In the genomic region with DNA sequence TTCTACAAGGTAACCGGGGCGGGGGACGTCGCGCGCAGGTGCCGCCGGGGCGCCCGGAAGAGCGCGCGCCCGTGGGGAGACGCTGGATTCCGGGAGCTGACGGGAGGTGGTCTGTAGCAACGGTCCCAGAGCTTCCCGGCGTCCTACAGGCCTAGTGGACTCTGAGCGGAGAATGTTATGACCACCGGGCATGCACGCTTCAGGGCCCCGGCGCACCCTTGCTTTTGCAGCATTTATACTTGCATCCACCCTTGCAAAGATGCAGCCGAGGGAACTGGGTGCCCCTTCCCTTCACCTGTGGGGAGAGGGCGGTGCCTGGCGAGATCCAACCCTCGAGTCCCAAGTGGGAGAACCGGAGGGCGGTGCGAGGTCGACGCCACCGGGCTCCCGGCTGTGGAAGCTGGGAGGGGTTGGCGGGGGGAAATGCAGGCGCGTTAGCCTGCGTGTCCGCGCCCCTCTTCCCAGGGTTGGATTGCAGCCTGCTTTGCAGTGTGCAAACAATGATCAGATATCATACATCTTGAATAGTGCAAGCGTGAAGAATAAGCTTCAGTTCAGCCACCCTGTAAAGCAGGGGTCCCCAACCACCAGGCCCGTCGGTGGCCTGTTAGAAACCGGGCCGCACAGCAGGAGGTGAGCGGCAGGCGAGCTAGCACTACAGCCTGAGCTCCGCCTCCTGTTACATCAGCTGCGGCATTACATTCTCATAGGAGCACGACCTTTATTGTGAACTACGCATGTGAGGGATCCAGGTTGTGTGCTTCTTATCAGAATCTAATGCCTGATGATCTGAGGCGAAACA, we compare ENCODE assay signal across 1 cellular context.
TF ChIP-seq lines count a peak whose summit lies in the region.

No MANE protein-coding gene starts in this region.

TF ChIP-seq in K562, 482 proteins besides CTCF, POLR2A, EP300 and RAD21 (continued from another document and continues in another):
- TF ChIP-seq GTF2E2 (tag; IDR thresholded peaks at IDR 0.05) (peak; percentile 66; the same call in 1 of the 2 replicates), ARID1B (IDR thresholded peaks at IDR 0.05) (0 out of 2 replicates have a peak, but pooled peaks have one; percentile 18), NUFIP1 (IDR thresholded peaks at IDR 0.05; ENCODE audit: partially characterized antibody) (no peak), HMG20B (CRISPR knock-in tag; IDR thresholded peaks at IDR 0.05) (no peak; the same call in 1 of the 2 replicates), CCAR2 (IDR thresholded peaks at IDR 0.05; ENCODE audit: low read depth, low read length) (no peak), TARDBP (IDR thresholded peaks at IDR 0.05) (no peak), POLR2G (IDR thresholded peaks at IDR 0.05; ENCODE audit: low read depth, low read length) (peak; percentile 84), YY1 (IDR thresholded peaks at IDR 0.05; ENCODE audit: borderline replicate concordance in 1 of 3, control insufficient read depth in 1 of 3, extremely low read depth in 1 of 3, insufficient read depth in 3 of 3, insufficient read length in 1 of 3, insufficient replicate concordance in 2 of 3, low read depth in 1 of 3, low read length in 2 of 3) (no peak), FUS (optimal IDR thresholded peaks at IDR 0.05; ENCODE audit: low read depth, low read length) (no peak), NR2C2 (CRISPR knock-in tag; IDR thresholded peaks at IDR 0.05) (peak; percentile 63; the same call in 1 of the 2 replicates), NR2C2 (tag; IDR thresholded peaks at IDR 0.05) (peak; percentile 37; the same call in 1 of the 2 replicates), ZNF124 (CRISPR knock-in tag; IDR thresholded peaks at IDR 0.05) (no peak), BMI1 (IDR thresholded peaks at IDR 0.05; ENCODE audit: low read length) (no peak), TGIF2 (CRISPR knock-in tag; IDR thresholded peaks at IDR 0.05) (no peak), SUPT5H (IDR thresholded peaks at IDR 0.05) (peak; percentile 4; the same call in 1 of the 2 replicates), KDM5B (IDR thresholded peaks at IDR 0.05; ENCODE audit: insufficient replicate concordance, low read depth, low read length) (peak; percentile 54), NFRKB (IDR thresholded peaks at IDR 0.05; ENCODE audit: low read depth) (no peak), ZBTB17 (CRISPR knock-in tag; IDR thresholded peaks at IDR 0.05) (no peak; the same call in 1 of the 2 replicates), ZNF695 (CRISPR knock-in tag; IDR thresholded peaks at IDR 0.05) (no peak), ELF1 (tag; IDR thresholded peaks at IDR 0.05) (0 out of 2 replicates have a peak, but pooled peaks have one; percentile 8), CREB1 (IDR thresholded peaks at IDR 0.05) (peak; percentile 33), CREB1 (CRISPR knock-in tag; IDR thresholded peaks at IDR 0.05) (no peak; the same call in 1 of the 2 replicates), FOXK1 (CRISPR knock-in tag; IDR thresholded peaks at IDR 0.05; ENCODE audit: borderline replicate concordance) (no peak), ZNF143 (CRISPR knock-in tag; IDR thresholded peaks at IDR 0.05) (no peak), NFIC (IDR thresholded peaks at IDR 0.05) (no peak), BCOR (IDR thresholded peaks at IDR 0.05) (no peak), LCOR (CRISPR knock-in tag; IDR thresholded peaks at IDR 0.05) (0 out of 2 replicates have a peak, but pooled peaks have one; percentile 14), PCBP2 (IDR thresholded peaks at IDR 0.05; ENCODE audit: low read depth, low read length, poor library complexity, severe bottlenecking) (no peak)
- TF ChIP-seq, protein P1, sequence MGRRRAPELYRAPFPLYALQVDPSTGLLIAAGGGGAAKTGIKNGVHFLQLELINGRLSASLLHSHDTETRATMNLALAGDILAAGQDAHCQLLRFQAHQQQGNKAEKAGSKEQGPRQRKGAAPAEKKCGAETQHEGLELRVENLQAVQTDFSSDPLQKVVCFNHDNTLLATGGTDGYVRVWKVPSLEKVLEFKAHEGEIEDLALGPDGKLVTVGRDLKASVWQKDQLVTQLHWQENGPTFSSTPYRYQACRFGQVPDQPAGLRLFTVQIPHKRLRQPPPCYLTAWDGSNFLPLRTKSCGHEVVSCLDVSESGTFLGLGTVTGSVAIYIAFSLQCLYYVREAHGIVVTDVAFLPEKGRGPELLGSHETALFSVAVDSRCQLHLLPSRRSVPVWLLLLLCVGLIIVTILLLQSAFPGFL (CRISPR knock-in tag; IDR thresholded peaks at IDR 0.05) = no peak
- TF ChIP-seq, protein P2, sequence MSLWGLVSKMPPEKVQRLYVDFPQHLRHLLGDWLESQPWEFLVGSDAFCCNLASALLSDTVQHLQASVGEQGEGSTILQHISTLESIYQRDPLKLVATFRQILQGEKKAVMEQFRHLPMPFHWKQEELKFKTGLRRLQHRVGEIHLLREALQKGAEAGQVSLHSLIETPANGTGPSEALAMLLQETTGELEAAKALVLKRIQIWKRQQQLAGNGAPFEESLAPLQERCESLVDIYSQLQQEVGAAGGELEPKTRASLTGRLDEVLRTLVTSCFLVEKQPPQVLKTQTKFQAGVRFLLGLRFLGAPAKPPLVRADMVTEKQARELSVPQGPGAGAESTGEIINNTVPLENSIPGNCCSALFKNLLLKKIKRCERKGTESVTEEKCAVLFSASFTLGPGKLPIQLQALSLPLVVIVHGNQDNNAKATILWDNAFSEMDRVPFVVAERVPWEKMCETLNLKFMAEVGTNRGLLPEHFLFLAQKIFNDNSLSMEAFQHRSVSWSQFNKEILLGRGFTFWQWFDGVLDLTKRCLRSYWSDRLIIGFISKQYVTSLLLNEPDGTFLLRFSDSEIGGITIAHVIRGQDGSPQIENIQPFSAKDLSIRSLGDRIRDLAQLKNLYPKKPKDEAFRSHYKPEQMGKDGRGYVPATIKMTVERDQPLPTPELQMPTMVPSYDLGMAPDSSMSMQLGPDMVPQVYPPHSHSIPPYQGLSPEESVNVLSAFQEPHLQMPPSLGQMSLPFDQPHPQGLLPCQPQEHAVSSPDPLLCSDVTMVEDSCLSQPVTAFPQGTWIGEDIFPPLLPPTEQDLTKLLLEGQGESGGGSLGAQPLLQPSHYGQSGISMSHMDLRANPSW (CRISPR knock-in tag; IDR thresholded peaks at IDR 0.05) = no peak; the same call in 1 of the 2 replicates
- TF ChIP-seq, protein P3, sequence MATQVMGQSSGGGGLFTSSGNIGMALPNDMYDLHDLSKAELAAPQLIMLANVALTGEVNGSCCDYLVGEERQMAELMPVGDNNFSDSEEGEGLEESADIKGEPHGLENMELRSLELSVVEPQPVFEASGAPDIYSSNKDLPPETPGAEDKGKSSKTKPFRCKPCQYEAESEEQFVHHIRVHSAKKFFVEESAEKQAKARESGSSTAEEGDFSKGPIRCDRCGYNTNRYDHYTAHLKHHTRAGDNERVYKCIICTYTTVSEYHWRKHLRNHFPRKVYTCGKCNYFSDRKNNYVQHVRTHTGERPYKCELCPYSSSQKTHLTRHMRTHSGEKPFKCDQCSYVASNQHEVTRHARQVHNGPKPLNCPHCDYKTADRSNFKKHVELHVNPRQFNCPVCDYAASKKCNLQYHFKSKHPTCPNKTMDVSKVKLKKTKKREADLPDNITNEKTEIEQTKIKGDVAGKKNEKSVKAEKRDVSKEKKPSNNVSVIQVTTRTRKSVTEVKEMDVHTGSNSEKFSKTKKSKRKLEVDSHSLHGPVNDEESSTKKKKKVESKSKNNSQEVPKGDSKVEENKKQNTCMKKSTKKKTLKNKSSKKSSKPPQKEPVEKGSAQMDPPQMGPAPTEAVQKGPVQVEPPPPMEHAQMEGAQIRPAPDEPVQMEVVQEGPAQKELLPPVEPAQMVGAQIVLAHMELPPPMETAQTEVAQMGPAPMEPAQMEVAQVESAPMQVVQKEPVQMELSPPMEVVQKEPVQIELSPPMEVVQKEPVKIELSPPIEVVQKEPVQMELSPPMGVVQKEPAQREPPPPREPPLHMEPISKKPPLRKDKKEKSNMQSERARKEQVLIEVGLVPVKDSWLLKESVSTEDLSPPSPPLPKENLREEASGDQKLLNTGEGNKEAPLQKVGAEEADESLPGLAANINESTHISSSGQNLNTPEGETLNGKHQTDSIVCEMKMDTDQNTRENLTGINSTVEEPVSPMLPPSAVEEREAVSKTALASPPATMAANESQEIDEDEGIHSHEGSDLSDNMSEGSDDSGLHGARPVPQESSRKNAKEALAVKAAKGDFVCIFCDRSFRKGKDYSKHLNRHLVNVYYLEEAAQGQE (CRISPR knock-in tag; IDR thresholded peaks at IDR 0.05; ENCODE audit: low read depth) = no peak; the same call in 1 of the 2 replicates
- TF ChIP-seq, protein P4, sequence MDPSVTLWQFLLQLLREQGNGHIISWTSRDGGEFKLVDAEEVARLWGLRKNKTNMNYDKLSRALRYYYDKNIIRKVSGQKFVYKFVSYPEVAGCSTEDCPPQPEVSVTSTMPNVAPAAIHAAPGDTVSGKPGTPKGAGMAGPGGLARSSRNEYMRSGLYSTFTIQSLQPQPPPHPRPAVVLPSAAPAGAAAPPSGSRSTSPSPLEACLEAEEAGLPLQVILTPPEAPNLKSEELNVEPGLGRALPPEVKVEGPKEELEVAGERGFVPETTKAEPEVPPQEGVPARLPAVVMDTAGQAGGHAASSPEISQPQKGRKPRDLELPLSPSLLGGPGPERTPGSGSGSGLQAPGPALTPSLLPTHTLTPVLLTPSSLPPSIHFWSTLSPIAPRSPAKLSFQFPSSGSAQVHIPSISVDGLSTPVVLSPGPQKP (CRISPR knock-in tag; IDR thresholded peaks at IDR 0.05) = no peak
- TF ChIP-seq, protein P5, sequence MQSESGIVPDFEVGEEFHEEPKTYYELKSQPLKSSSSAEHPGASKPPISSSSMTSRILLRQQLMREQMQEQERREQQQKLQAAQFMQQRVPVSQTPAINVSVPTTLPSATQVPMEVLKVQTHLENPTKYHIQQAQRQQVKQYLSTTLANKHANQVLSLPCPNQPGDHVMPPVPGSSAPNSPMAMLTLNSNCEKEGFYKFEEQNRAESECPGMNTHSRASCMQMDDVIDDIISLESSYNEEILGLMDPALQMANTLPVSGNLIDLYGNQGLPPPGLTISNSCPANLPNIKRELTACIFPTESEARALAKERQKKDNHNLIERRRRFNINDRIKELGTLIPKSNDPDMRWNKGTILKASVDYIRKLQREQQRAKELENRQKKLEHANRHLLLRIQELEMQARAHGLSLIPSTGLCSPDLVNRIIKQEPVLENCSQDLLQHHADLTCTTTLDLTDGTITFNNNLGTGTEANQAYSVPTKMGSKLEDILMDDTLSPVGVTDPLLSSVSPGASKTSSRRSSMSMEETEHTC (IDR thresholded peaks at IDR 0.05) = no peak
- TF ChIP-seq, protein P6, sequence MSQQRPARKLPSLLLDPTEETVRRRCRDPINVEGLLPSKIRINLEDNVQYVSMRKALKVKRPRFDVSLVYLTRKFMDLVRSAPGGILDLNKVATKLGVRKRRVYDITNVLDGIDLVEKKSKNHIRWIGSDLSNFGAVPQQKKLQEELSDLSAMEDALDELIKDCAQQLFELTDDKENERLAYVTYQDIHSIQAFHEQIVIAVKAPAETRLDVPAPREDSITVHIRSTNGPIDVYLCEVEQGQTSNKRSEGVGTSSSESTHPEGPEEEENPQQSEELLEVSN (IDR thresholded peaks at IDR 0.05; ENCODE audit: borderline replicate concordance in 1 of 2, extremely low read depth in 1 of 2, insufficient read depth in 1 of 2, insufficient read length in 1 of 2, low read depth in 1 of 2, low read length in 1 of 2, poor library complexity in 1 of 2, severe bottlenecking in 1 of 2) = peak in 1 of 2 experiments; percentile 60
- TF ChIP-seq, protein P7, sequence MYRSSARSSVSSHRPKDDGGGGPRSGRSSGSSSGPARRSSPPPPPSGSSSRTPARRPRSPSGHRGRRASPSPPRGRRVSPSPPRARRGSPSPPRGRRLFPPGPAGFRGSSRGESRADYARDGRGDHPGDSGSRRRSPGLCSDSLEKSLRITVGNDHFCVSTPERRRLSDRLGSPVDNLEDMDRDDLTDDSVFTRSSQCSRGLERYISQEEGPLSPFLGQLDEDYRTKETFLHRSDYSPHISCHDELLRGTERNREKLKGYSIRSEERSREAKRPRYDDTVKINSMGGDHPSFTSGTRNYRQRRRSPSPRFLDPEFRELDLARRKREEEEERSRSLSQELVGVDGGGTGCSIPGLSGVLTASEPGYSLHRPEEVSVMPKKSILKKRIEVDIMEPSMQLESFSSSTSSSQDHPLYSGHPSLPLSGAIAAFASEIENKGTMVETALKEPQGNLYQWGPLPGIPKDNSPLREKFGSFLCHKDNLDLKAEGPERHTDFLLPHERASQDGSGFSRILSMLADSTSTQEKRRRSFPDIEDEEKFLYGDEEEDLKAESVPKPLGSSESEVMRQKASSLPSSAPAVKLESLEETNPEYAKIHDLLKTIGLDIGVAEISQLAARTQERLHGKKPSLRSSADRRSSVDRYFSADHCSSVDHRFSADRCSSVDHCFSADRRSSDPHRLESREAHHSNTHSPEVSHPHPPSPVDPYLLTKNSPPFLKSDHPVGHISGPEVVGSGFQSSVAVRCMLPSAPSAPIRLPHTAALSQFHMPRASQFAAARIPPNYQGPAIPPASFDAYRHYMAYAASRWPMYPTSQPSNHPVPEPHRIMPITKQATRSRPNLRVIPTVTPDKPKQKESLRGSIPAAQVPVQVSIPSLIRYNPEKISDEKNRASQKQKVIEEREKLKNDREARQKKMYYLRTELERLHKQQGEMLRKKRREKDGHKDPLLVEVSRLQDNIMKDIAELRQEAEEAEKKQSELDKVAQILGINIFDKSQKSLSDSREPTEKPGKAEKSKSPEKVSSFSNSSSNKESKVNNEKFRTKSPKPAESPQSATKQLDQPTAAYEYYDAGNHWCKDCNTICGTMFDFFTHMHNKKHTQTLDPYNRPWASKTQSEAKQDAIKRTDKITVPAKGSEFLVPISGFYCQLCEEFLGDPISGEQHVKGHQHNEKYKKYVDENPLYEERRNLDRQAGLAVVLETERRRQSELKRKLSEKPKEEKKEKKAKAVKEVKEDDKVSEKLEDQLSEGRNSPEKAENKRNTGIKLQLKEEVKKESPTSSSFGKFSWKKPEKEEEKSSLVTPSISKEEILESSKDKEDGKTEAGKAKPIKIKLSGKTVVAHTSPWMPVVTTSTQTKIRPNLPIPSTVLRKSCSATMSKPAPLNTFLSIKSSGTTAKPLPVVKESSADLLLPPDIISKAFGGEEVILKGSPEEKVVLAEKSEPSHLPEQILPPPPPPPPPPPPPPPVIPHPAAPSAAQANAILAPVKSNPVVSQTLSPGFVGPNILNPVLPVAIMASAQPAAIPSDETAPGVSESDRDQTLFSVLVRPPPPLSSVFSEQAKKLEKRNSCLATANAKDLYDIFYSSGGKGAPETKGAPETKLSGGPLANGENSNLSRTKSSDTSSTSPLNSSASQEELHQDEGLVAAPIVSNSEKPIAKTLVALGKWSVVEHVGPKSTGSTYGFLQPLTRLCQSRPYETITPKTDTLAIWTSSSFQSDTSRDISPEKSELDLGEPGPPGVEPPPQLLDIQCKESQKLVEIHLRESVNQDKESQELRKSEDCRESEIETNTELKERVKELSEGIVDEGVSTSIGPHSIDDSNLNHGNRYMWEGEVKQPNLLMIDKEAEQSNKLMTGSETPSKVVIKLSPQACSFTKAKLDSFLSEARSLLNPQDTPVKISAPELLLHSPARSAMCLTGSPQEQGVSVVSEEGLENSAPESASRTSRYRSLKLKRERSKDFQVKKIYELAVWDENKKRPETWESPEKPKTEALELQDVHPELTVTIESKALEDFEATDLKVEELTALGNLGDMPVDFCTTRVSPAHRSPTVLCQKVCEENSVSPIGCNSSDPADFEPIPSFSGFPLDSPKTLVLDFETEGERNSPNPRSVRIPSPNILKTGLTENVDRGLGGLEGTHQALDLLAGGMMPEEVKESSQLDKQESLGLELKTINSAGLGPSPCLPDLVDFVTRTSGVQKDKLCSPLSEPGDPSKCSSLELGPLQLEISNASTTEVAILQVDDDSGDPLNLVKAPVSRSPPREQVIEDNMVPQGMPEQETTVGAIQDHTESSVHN (IDR thresholded peaks at IDR 0.05; ENCODE audit: borderline replicate concordance in 1 of 2, low read depth in 1 of 2) = peak in 1 of 2 experiments; percentile 61; a peak in 1 of 4 replicates
